In the genomic region with DNA sequence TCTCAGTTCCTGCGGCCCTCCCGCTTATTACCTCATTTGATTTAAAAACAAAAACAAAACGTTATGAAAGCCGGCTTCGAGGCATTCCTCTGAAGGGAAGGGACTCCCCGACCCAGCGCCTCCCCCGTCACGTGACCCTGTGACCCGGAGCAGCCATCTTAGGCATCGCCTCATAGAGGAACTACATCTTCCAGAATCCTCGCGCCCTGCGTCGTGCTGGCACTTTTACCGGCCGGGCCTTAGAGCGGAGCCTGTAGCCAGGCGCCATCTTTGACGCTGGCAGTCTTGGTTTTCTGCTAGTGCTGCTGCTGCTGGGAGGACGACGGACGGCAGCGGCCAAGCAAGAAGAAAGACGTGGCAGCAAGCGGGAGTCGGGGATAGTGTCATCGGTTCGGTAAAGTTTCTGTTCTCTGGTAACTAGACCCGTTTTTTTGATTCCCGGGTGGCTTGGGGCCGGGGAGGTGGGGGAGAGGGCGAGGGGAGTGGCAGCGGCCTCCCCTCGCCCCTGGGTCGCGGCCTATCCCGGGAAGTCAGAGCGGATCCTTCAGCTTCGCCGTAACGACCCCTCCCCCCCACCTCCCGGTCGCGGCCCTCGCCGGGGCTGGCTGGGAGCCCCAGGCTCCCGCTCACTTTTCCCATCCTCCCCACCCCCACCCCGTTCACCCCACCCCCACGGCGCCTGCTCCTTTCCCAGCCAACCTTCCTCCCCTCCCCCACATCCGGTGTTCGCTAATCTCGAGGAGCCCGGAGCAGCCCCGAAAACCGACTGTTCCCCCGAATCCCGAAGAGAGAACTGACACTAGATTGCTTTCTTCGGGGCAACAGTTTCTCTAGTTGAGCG, we compare ENCODE assay signal across 8 cellular contexts. TPM values are rescaled to one million over a fixed set of nuclear protein-coding genes. Genes with fewer than 3 reads are reported as not detected.
DNase-seq lines count a peak whose midpoint lies in the region; TF ChIP-seq lines count a peak whose summit lies in the region.

A gene with protein sequence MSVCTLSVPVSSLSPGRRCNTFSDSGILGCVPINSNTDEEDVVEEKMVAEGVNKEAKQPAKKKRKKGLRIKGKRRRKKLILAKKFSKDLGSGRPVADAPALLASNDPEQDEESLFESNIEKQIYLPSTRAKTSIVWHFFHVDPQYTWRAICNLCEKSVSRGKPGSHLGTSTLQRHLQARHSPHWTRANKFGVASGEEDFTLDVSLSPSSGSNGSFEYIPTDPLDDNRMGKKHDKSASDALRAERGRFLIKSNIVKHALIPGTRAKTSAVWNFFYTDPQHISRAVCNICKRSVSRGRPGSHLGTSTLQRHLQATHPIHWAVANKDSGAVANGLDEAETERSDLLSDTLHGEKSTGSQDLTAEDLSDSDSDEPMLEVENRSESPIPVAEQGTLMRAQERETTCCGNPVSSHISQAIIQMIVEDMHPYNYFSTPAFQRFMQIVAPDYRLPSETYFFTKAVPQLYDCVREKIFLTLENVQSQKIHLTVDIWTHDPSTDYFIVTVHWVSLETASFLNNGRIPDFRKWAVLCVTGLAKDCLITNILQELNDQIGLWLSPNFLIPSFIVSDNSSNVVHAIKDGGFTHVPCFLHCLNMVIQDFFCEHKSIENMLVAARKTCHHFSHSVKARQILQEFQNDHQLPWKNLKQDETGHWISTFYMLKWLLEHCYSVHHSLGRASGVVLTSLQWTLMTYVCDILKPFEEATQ (N-terminal part only) (plus strand): TSS at position 242 of the 841 bp plus-strand sequence. CDS start 1,900 bp downstream, outside the sequence.
A gene (plus strand): TSS at position 242 of the 841 bp plus-strand sequence. CDS start 21,448 bp downstream, outside the sequence.

- peak within 1 kb of the TSS; percentile 58 for H3K4me2 ChIP-seq in neuronal stem cell (ENCODE audit: insufficient read depth, low read length, poor library complexity, severe bottlenecking)

- peak within 1 kb of the TSS; percentile 88 for H3K9ac ChIP-seq in neuronal stem cell (ENCODE audit: low read depth, low read length, poor library complexity)

- in situ Hi-C loops in SK-MEL-5 (cut with HindIII; ENCODE audit: low pct_unique_long_range_greater_than_20kb, low sequenced_read_pairs) = no loop called here

- DNase-seq in GDM1 (lab: John Stamatoyannopoulos, UW) (peak; percentile 96), HEK293T (ENCODE audit: extremely low spot score) (peak; percentile 97), MV-4-11 (lab: John Stamatoyannopoulos, UW) (peak; percentile 99), SK-MEL-5 (ENCODE audit: low read depth, low spot score) (peak; percentile 98), foreskin melanocyte (peak; percentile 97), neuronal stem cell (ENCODE audit: low spot score) (peak; percentile 94)
- peak; percentile 99 for DNase-seq in activated naive CD4-positive, alpha-beta T cell treated with Interleukin-2 at 50 U/mL for 16 hours

- H3K27ac ChIP-seq in neuronal stem cell (replicated peaks; ENCODE audit: low read length) = peak within 1 kb of the TSS; percentile 97

- no peaks in the 10 kb centered on the region for H3K27me3 ChIP-seq in neuronal stem cell (ENCODE audit: control insufficient read depth in 3 of 3, insufficient read depth in 3 of 3, low read depth in 1 of 3, low read length in 3 of 3)

- WGBS in neuronal stem cell (ENCODE audit: extremely low coverage in 2 of 2, insufficient read length in 2 of 2, insufficient replicate concordance in 1 of 2), 2 donors = no CpG with 5 or more reads among the region's 61 CpGs

- CTCF ChIA-PET in HEK293T (lab: Yijun Ruan, JAX) = no interaction called here

- no peak within 1 kb of the TSS for H4K91ac ChIP-seq in neuronal stem cell (ENCODE audit: low read depth, low read length, poor library complexity)

- H2BK120ac ChIP-seq in neuronal stem cell (ENCODE audit: low read depth, low read length) = no peak within 1 kb of the TSS

- H3K4ac ChIP-seq in neuronal stem cell (ENCODE audit: low read length) = no peak within 1 kb of the TSS

- no peak within 1 kb of the TSS for H3K14ac ChIP-seq in neuronal stem cell (ENCODE audit: low read length)

- POLR2A ChIA-PET in HEK293T (lab: Yijun Ruan, JAX) = no interaction called here

- H2AFZ ChIP-seq in neuronal stem cell (ENCODE audit: low read length) = peak within 1 kb of the TSS; percentile 90

- H3K9me3 ChIP-seq in neuronal stem cell (replicated peaks in 1 of 2; ENCODE audit: control insufficient read depth in 2 of 2, insufficient read depth in 1 of 2, low read depth in 1 of 2, low read length in 2 of 2) = peaks cover 9 to 33% of the 10 kb centered on the region in 2 donors

- H2BK12ac ChIP-seq in neuronal stem cell (ENCODE audit: low read length) = no peak within 1 kb of the TSS

- TF ChIP-seq CTCF in subcutaneous adipose tissue (IDR thresholded peaks at IDR 0.05; ENCODE audit: low read depth) = no peak

- H2AK5ac ChIP-seq in neuronal stem cell (ENCODE audit: low read depth, low read length) = no peak within 1 kb of the TSS

- H3K36me3 ChIP-seq in neuronal stem cell (replicated peaks in 1 of 2; ENCODE audit: control insufficient read depth in 2 of 2, insufficient read depth in 2 of 2, low read length in 2 of 2) = peaks cover 12 to 41% of the 10 kb centered on the region in 2 donors

- H3K23ac ChIP-seq in neuronal stem cell (ENCODE audit: low read depth, low read length, poor library complexity) = peak within 1 kb of the TSS; percentile 44

- peak within 1 kb of the TSS; percentile 57 to 93 for H3K4me3 ChIP-seq in neuronal stem cell (ENCODE audit: low read length in 2 of 2)

- H3K18ac ChIP-seq in neuronal stem cell (ENCODE audit: low read length) = peak within 1 kb of the TSS; percentile 86

- H2BK5ac ChIP-seq in neuronal stem cell (ENCODE audit: low read length) = no peak within 1 kb of the TSS

- H3K4me1 ChIP-seq in neuronal stem cell (ENCODE audit: control insufficient read depth in 2 of 2, insufficient read depth in 1 of 2, low read depth in 1 of 2, low read length in 2 of 2) = peaks cover 1 to 4% of the 10 kb centered on the region in 2 donors

- no peak within 1 kb of the TSS for H2BK15ac ChIP-seq in neuronal stem cell (ENCODE audit: low read length)

- H4K8ac ChIP-seq in neuronal stem cell (ENCODE audit: low read depth, low read length) = no peak within 1 kb of the TSS

- H3K79me1 ChIP-seq in neuronal stem cell (ENCODE audit: low read depth, low read length) = peaks cover 3% of the 10 kb centered on the region

TF ChIP-seq in HEK293T, 16 proteins besides CTCF, POLR2A, EP300 and RAD21:
- TF ChIP-seq SUZ12 (IDR thresholded peaks at IDR 0.05) = no peak
- TF ChIP-seq HDGF (IDR thresholded peaks at IDR 0.05; ENCODE audit: borderline replicate concordance) = no peak
- peak; percentile 86 for TF ChIP-seq NFRKB (IDR thresholded peaks at IDR 0.05)
- TF ChIP-seq L3MBTL2 (conservative IDR thresholded peaks at IDR 0.05) = peak; percentile 97

RNA-seq across cellular contexts. Expression of the first gene that starts in this region (rescaled TPM):
- total RNA-seq in SK-MEL-5 (2014; rRNA removed; shearing (Covaris generic)) = 10.3 and 14.7 TPM in 2 replicates
- polyA plus RNA-seq in SK-MEL-5 (2015; cell fraction: cytosol; rRNA removed) = 8.8 and 9.0 TPM in 2 replicates
- polyA plus RNA-seq in SK-MEL-5 (2015; cell fraction: nucleus; rRNA removed) = 17.2 and 22.5 TPM in 2 replicates
- polyA plus RNA-seq in neuronal stem cell (2013, experiment 1 of 2) = 10.9 TPM
- 10.4 TPM for polyA plus RNA-seq in neuronal stem cell (2013, experiment 2 of 2)
- total RNA-seq in subcutaneous adipose tissue = 10 to 100 TPM; 18.3 to 33.8 (median 20.2) TPM

RNA-seq across cellular contexts. Expression of the second gene that starts in this region (rescaled TPM):
- total RNA-seq in SK-MEL-5 (2014; rRNA removed; shearing (Covaris generic)) = 75.1 and 85.2 TPM in 2 replicates
- polyA plus RNA-seq in SK-MEL-5 (2015; cell fraction: cytosol; rRNA removed) = 62.0 and 79.3 TPM in 2 replicates
- 232 and 243 TPM in 2 replicates for polyA plus RNA-seq in SK-MEL-5 (2015; cell fraction: nucleus; rRNA removed)
- polyA plus RNA-seq in neuronal stem cell (2013, experiment 1 of 2) = 70.6 TPM
- polyA plus RNA-seq in neuronal stem cell (2013, experiment 2 of 2) = 72.8 TPM
- total RNA-seq in subcutaneous adipose tissue = 100 to 1,000 TPM; 113 to 125 (median 121) TPM

Comparison
In these comparisons a context has a peak if more than half of its experiments do, and no peak if none do; other contexts are left out.
1. Peak in every context shown above with its lines: DNase-seq, H3K4me3 ChIP-seq and H3K27ac ChIP-seq.